In the genomic region with DNA sequence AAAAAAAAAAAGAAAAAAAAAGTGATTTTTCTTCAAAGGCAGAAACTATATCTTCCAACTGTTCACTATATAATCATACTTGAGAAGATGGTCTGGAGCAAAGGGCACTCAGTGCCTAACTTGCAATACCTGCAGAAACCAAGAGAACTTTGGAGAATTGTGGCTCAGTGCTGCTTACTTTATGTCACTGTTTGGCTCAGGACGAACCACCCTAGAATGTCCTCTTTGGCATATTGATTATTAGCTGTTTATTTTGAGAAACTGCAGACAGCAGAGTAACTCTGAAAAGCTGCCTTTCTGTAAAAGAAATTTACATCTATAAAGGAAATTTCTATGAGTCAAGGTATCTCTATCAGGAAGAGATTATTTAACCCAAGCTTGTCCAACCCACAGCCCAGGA, we compare ENCODE assay signal across 35 cellular contexts.
DNase-seq lines count a peak whose midpoint lies in the region; ATAC-seq, FAIRE-seq and TF ChIP-seq lines count a peak whose summit lies in the region.
"Had no signal": no experiment of that assay in that cellular context is flagged by ENCODE, and none has a peak within 500 bp of the region (broad histone marks: within the 10 kb centered on the region; RNA-seq: fewer than 3 reads in every experiment).

No MANE protein-coding gene starts in this region.

- TF ChIP-seq POLR2A in HepG2 (IDR thresholded peaks at IDR 0.05; ENCODE audit: insufficient read depth in 1 of 2, low read depth in 2 of 2, low read length in 2 of 2) (no peak), esophagus muscularis mucosa (IDR thresholded peaks at IDR 0.05; ENCODE audit: low read depth) (no peak), right lobe of liver (IDR thresholded peaks at IDR 0.05) (no peak)

- H3K4me1 ChIP-seq in liver (ENCODE audit: control insufficient read depth in 4 of 4, insufficient read depth in 4 of 4, low read length in 3 of 4) (peaks cover 1 to 24% (median 14%) of the 10 kb centered on the region in 4 donors), HepG2 (ENCODE audit: insufficient read depth, low read length) (no peaks in the 10 kb centered on the region), esophagus muscularis mucosa (peaks cover 0 to 7% (median 6%) of the 10 kb centered on the region in 4 donors), right lobe of liver (peaks cover 0 to 11% (median 5%) of the 10 kb centered on the region in 4 donors), PC-9 (replicated peaks; ENCODE audit: insufficient read depth) (no peaks in the 10 kb centered on the region)
- H3K4me1 ChIP-seq: A549; BE2C; BLaER1 treated with 17β-estradiol and CSF1 and Interleukin-3, amounts not matched to agents 10 nM and 100 nM; Caco-2 had no signal

- no peak for TF ChIP-seq EP300 in HepG2 (IDR thresholded peaks at IDR 0.05; ENCODE audit: low read depth in 2 of 2, low read length in 2 of 2)
- no peak for TF ChIP-seq EP300 in HepG2 (CRISPR knock-in tag; IDR thresholded peaks at IDR 0.05; ENCODE audit: borderline replicate concordance)
- TF ChIP-seq EP300 in esophagus muscularis mucosa (IDR thresholded peaks at IDR 0.05) = no peak

- H3K4me2 ChIP-seq in HepG2 (ENCODE audit: low read depth, low read length) (no peak overlapping the region), PC-9 (no peak overlapping the region)
- H3K4me2 ChIP-seq: A549; BLaER1; BLaER1 treated with 17β-estradiol and CSF1 and Interleukin-3, amounts not matched to agents 10 nM and 100 nM had no signal

- WGBS in liver = 35% methylated on average over 1 of the region's 1 CpG
- 0% methylated on average over 1 of the region's 1 CpG for WGBS in HepG2 (ENCODE audit: low lambda C conversion rate)
- 100% methylated on average over 1 of the region's 1 CpG for WGBS in esophagus muscularis mucosa
- WGBS in right lobe of liver (ENCODE audit: insufficient coverage, low coverage, low lambda C conversion rate, missing lambda C conversion rate) = 22% methylated on average over 1 of the region's 1 CpG

- H4K20me1 ChIP-seq in HepG2 (ENCODE audit: insufficient read depth, low read length) (no peaks in the 10 kb centered on the region), PC-9 (ENCODE audit: insufficient read depth) (no peaks in the 10 kb centered on the region)
- H4K20me1 ChIP-seq: BLaER1; BLaER1 treated with 17β-estradiol and CSF1 and Interleukin-3, amounts not matched to agents 10 nM and 100 nM had no signal

- no peaks in the 10 kb centered on the region for H3F3A ChIP-seq in PC-9 (ENCODE audit: insufficient read depth, low read depth)

- TF ChIP-seq CTCF in liver (IDR thresholded peaks at IDR 0.05; ENCODE audit: low read depth, low read length, missing input control) (no peak), HepG2 (CRISPR knock-in tag; IDR thresholded peaks at IDR 0.05) (no peak), esophagus muscularis mucosa (IDR thresholded peaks at IDR 0.05) (no peak), right lobe of liver (IDR thresholded peaks at IDR 0.05) (no peak), PC-9 (conservative IDR thresholded peaks at IDR 0.05) (no peak)

- H3K9ac ChIP-seq in liver (ENCODE audit: low read depth in 1 of 2, low read length in 2 of 2) (no peak overlapping the region), HepG2 (ENCODE audit: insufficient read depth, low read depth, low read length) (no peak overlapping the region)
- H3K9ac ChIP-seq: BLaER1; BLaER1 treated with 17β-estradiol and CSF1 and Interleukin-3, amounts not matched to agents 10 nM and 100 nM had no signal

- DNase-seq in HepG2 (ENCODE audit: low spot score) (no peak), esophagus muscularis mucosa (ENCODE audit: extremely low spot score) (peak; percentile 12), left lobe of liver (ENCODE audit: low spot score) (no peak), right lobe of liver (no peak), putamen (ENCODE audit: low spot score) (no peak), PC-9 (no peak)
- no peak for DNase-seq in activated CD8-positive, alpha-beta memory T cell treated with anti-CD3 and anti-CD28 coated beads for 24 hours
- DNase-seq: 8988T; ACHN; AML-193; BE2C; C1 segment of cervical spinal cord; Caco-2; Calu3; CD4-positive, alpha-beta memory T cell; CD4-positive, alpha-beta T cell; CD4-positive, CD25-positive, alpha-beta regulatory T cell; CD8-positive, alpha-beta memory T cell; CD8-positive, alpha-beta T cell; COR-L47; DMS 273 treated with DMSO at 0.1 percent for 48 hours; DMS153; DMS53; DMS79; DMS79 treated with DMSO at 0.1 percent for 48 hours; DND-41; EL had no signal

- in situ Hi-C loops in HepG2 (cut with HindIII; ENCODE audit: extremely low pct_ligation_motif_present, low pct_unique_long_range_greater_than_20kb) = no loop called here

- ATAC-seq in HepG2 (no peak), left lobe of liver (peak; percentile 73), right lobe of liver (peak; percentile 65 to 92 (median 83))
- ATAC-seq: A549; CD8-positive, alpha-beta T cell had no signal

- no peak overlapping the region for H3K4me3 ChIP-seq in liver (ENCODE audit: low read depth in 1 of 3, low read length in 3 of 3)
- no peak overlapping the region for H3K4me3 ChIP-seq in HepG2 (replicated peaks in 1 of 3; ENCODE audit: insufficient read depth in 1 of 3, low read depth in 2 of 3, low read length in 3 of 3)
- H3K4me3 ChIP-seq in esophagus muscularis mucosa = no peak overlapping the region
- H3K4me3 ChIP-seq in right lobe of liver = no peak overlapping the region
- H3K4me3 ChIP-seq in PC-9 = no peak overlapping the region
- H3K4me3 ChIP-seq: A549; BLaER1; BLaER1 treated with 17β-estradiol and CSF1 and Interleukin-3, amounts not matched to agents 10 nM and 100 nM had no signal

- no peak overlapping the region for H3K27ac ChIP-seq in liver (ENCODE audit: low read depth in 1 of 2, low read length in 2 of 2)
- H3K27ac ChIP-seq in HepG2 (ENCODE audit: extremely low read length, insufficient read depth, low read length) = no peak overlapping the region
- no peak overlapping the region for H3K27ac ChIP-seq in esophagus muscularis mucosa (replicated peaks in 1 of 4)
- H3K27ac ChIP-seq in right lobe of liver = no peak overlapping the region
- H3K27ac ChIP-seq in PC-9 = no peak overlapping the region
- H3K27ac ChIP-seq: 22Rv1; A549; BLaER1; BLaER1 treated with 17β-estradiol and CSF1 and Interleukin-3, amounts not matched to agents 10 nM and 100 nM; C4-2B had no signal

- H3K9me3 ChIP-seq in liver (ENCODE audit: control insufficient read depth in 4 of 4, low read length in 3 of 4) = no peaks in the 10 kb centered on the region
- H3K9me3 ChIP-seq in HepG2 (ENCODE audit: low read length) = no peaks in the 10 kb centered on the region
- H3K9me3 ChIP-seq in esophagus muscularis mucosa = no peaks in the 10 kb centered on the region
- no peaks in the 10 kb centered on the region for H3K9me3 ChIP-seq in right lobe of liver
- H3K9me3 ChIP-seq in PC-9 (ENCODE audit: insufficient read depth, low read depth) = no peaks in the 10 kb centered on the region
- H3K9me3 ChIP-seq: A549; BE2C; BLaER1; BLaER1 treated with 17β-estradiol and CSF1 and Interleukin-3, amounts not matched to agents 10 nM and 100 nM; Caco-2 had no signal

- H2AFZ ChIP-seq in HepG2 (ENCODE audit: low read length) (no peak overlapping the region), PC-9 (no peak overlapping the region)

- H3K36me3 ChIP-seq in liver (ENCODE audit: control insufficient read depth in 4 of 4, insufficient read depth in 3 of 4, low read depth in 1 of 4, low read length in 3 of 4) = no peaks in the 10 kb centered on the region
- no peaks in the 10 kb centered on the region for H3K36me3 ChIP-seq in HepG2 (replicated peaks in 1 of 2; ENCODE audit: control insufficient read depth in 1 of 2, insufficient read depth in 2 of 2, low read length in 2 of 2)
- no peaks in the 10 kb centered on the region for H3K36me3 ChIP-seq in esophagus muscularis mucosa
- H3K36me3 ChIP-seq in right lobe of liver = no peaks in the 10 kb centered on the region
- H3K36me3 ChIP-seq in PC-9 (ENCODE audit: low read depth) = no peaks in the 10 kb centered on the region
- H3K36me3 ChIP-seq: BE2C; BLaER1; BLaER1 treated with 17β-estradiol and CSF1 and Interleukin-3, amounts not matched to agents 10 nM and 100 nM had no signal

- no peak for FAIRE-seq in HepG2 (lab: Jason Lieb, UNC)
- FAIRE-seq: A204.1, A549, D721Med had no signal

- POLR2A ChIA-PET in HepG2 (lab: Yijun Ruan, JAX) = no interaction called here
- POLR2A ChIA-PET in PC-9 (lab: Charles Lee; ENCODE audit: unreplicated experiment) = no interaction called here

- CTCF ChIA-PET in HepG2 (lab: Yijun Ruan, JAX; ENCODE audit: low intra/inter-chr PET ratio, low total read pairs) = no interaction called here
- CTCF ChIA-PET in PC-9 (lab: Charles Lee) = no interaction called here

- no peaks in the 10 kb centered on the region for H3K27me3 ChIP-seq in liver (ENCODE audit: control insufficient read depth in 4 of 4, insufficient read depth in 4 of 4, low read length in 3 of 4)
- H3K27me3 ChIP-seq in HepG2 (ENCODE audit: control insufficient read depth in 1 of 2, insufficient read depth in 2 of 2, low read length in 2 of 2) = peaks cover 0 to 3% of the 10 kb centered on the region in 2 experiments; a peak in 1 of 5 replicates
- H3K27me3 ChIP-seq in esophagus muscularis mucosa = no peaks in the 10 kb centered on the region
- no peaks in the 10 kb centered on the region for H3K27me3 ChIP-seq in right lobe of liver
- H3K27me3 ChIP-seq in PC-9 (ENCODE audit: insufficient read depth, low read depth) = no peaks in the 10 kb centered on the region
- H3K27me3 ChIP-seq: BLaER1; BLaER1 treated with 17β-estradiol and CSF1 and Interleukin-3, amounts not matched to agents 10 nM and 100 nM had no signal

- intact Hi-C loops in HepG2 (cut with micrococcal nuclease; ENCODE audit: unreplicated experiment) (no loop called here), esophagus muscularis mucosa (cut with DNase I) (no loop called here), right lobe of liver (cut with DNase I) (no loop called here), PC-9 (cut with micrococcal nuclease; ENCODE audit: unreplicated experiment) (no loop called here)

- no peaks in the 10 kb centered on the region for H3K9me2 ChIP-seq in PC-9 (ENCODE audit: insufficient read depth)

- H3K79me2 ChIP-seq in HepG2 (ENCODE audit: insufficient read depth, low read length) = no peaks in the 10 kb centered on the region
- H3K79me2 ChIP-seq in PC-9 (ENCODE audit: low read depth) = no peaks in the 10 kb centered on the region

- TF ChIP-seq RAD21 in liver (IDR thresholded peaks at IDR 0.05) = no peak
- no peak for TF ChIP-seq RAD21 in HepG2 (CRISPR knock-in tag; IDR thresholded peaks at IDR 0.05)

- no TSS peak for BruUV-seq in HepG2 (replicated peaks; lab: Mats Ljungman, UMichigan)
- no TSS peak for BruUV-seq in PC-9 (replicated peaks; lab: Mats Ljungman, UMichigan)

TF ChIP-seq in liver, 16 proteins besides CTCF, POLR2A, EP300 and RAD21:
- peak in 1 of 2 donors; percentile 7 for TF ChIP-seq RXRA (IDR thresholded peaks at IDR 0.05)
- peak; percentile 7 for TF ChIP-seq FOXA2 (IDR thresholded peaks at IDR 0.05)
- no peak for TF ChIP-seq HNF4G (IDR thresholded peaks at IDR 0.05)
TF ChIP-seq in liver: peak in this region for 2.

TF ChIP-seq in HepG2, 621 proteins besides CTCF, POLR2A, EP300 and RAD21 (continues in another document):
- TF ChIP-seq SNAPC2 (CRISPR knock-in tag; IDR thresholded peaks at IDR 0.05) = no peak
- TF ChIP-seq THAP11 (CRISPR knock-in tag; IDR thresholded peaks at IDR 0.05) = no peak
